ENCODE assay signal across 7 cellular contexts in genomic region chr10:75709830-75710229, GRCh38.
"Had no signal": no experiment of that assay in that cellular context is flagged by ENCODE, and none has a peak within 500 bp of the region (broad histone marks: within the 10 kb centered on the region; RNA-seq: fewer than 3 reads in every experiment).

No MANE protein-coding gene starts in this region.

- H3K4me3 ChIP-seq: HAP-1 had no signal

- H3K9me3 Mint-ChIP-seq: HFFc6 had no signal

- H3K4me3 Mint-ChIP-seq: HFFc6 had no signal

- H3K9me3 ChIP-seq: HAP-1 had no signal

- H3K36me3 ChIP-seq: HAP-1 had no signal

- H3K27ac ChIP-seq: HL-60 had no signal

- ATAC-seq: HCT116 had no signal

- H3K4me1 ChIP-seq: HAP-1 had no signal

- DNase-seq: GOT3, H7, HFFc6, IMR-90 had no signal

- H3K27ac Mint-ChIP-seq: HFFc6 had no signal
